ENCODE assay signal across 14 cellular contexts in the genomic region with DNA sequence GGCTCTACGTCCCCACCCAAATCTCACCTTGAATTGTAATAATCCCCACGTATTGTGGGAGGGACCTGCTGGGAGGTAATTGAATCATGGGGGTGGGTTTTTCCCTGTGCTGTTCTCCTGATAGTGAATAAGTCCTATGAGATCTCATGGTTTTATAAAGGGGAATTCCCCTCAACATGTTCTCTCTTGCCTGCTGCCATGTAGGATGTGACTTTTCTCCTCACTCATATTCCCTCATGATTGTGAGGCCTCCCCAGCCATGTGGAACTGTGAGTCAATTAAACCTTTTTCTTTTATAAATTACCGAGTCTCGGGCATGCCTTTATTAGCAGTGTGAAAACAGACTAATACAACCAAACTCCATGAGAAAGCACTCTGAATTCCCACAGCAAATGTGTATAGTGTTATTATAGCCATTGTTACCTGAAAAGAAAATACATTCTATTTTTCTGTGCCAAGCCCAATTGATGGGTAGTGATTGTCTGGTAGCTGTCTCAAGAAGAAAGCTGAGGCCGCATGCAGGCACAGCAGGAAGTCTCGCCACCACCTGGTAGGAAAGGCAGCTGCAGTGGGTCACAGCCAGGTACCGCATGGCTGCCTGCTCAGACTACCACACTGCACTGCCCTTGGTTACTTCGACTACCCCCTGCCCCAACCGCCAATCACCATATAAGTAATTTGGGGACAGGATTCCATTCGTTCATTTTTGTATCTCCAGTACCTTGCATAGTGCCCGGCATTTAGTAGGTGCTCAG. TPM values are rescaled to one million over a fixed set of nuclear protein-coding genes. Genes with fewer than 3 reads are reported as not detected.
A peak's percentile ranks its signal among the peaks of the same experiment; 100 is the strongest.
DNase-seq lines count a peak whose midpoint lies in the region; ATAC-seq and TF ChIP-seq lines count a peak whose summit lies in the region.
"Had no signal": no experiment of that assay in that cellular context is flagged by ENCODE, and none has a peak within 500 bp of the region (broad histone marks: within the 10 kb centered on the region; RNA-seq: fewer than 3 reads in every experiment).

No MANE protein-coding gene starts in this region.

- RAD21 ChIA-PET in HCT116 (lab: Charles Lee; ENCODE audit: low non-redundant PET in 1 of 2, low total read pairs in 2 of 2, uncharacterized antibody in 2 of 2, unreplicated experiment in 2 of 2), result no interaction called here

- no TSS peak for BruUV-seq in HCT116 (replicated peaks; lab: Mats Ljungman, UMichigan)

- H3K4me3 Mint-ChIP-seq in activated T-helper 17 cell treated with anti-CD3 and anti-CD28 coated beads, Interleukin-2, amount 50 U/mL, for 72 hours, result peak overlapping the region; percentile 2
- H3K4me3 Mint-ChIP-seq in activated T-helper 2 cell treated with anti-CD3 and anti-CD28 coated beads, Interferon-gamma antibody, Interleukin-2, Interleukin-4, amounts not matched to agents 10 μg/mL and 5 μg/mL and 100 μg/mL, durations not matched to agents 14 hours and 24 hours and 36 hours (ENCODE audit: low read depth), result no peak overlapping the region
- H3K4me3 Mint-ChIP-seq: activated CD4-positive, alpha-beta memory T cell treated with anti-CD3 and anti-CD28 coated beads, Interleukin-2, amount 10 ng/mL, durations not matched to agents 7 days and 5 days had no signal

- H3K4me1 ChIP-seq in HCT116 (ENCODE audit: control insufficient read depth in 1 of 2, insufficient read depth in 2 of 2, low read length in 2 of 2), result peaks cover 0 to 9% of the 10 kb centered on the region in 2 experiments; a peak in 2 of 4 replicates
- H3K4me1 ChIP-seq: right atrium auricular region had no signal

- no peak overlapping the region for H3K27ac Mint-ChIP-seq in activated T-helper 17 cell treated with anti-CD3 and anti-CD28 coated beads, Interleukin-2, amount 50 U/mL, for 72 hours
- no peak overlapping the region for H3K27ac Mint-ChIP-seq in activated T-helper 2 cell treated with anti-CD3 and anti-CD28 coated beads, Interferon-gamma antibody, Interleukin-2, Interleukin-4, amounts not matched to agents 10 μg/mL and 5 μg/mL and 100 μg/mL, durations not matched to agents 14 hours and 24 hours and 36 hours
- H3K27ac Mint-ChIP-seq: activated CD4-positive, alpha-beta memory T cell treated with anti-CD3 and anti-CD28 coated beads, Interleukin-2, amount 10 ng/mL, durations not matched to agents 7 days and 5 days had no signal

- no peaks in the 10 kb centered on the region for H3K27me3 ChIP-seq in HCT116 (ENCODE audit: insufficient read depth, low read length)
- H3K27me3 ChIP-seq: right atrium auricular region had no signal

- ATAC-seq in HCT116 (peak; percentile 92), SK-N-SH treated with all-trans-retinoic acid at 6 μM for 48 hours (no peak), HG03139 (IDR thresholded peaks at IDR 0.05; ENCODE audit: unreplicated experiment) (no peak)
- ATAC-seq in activated T-helper 17 cell treated with anti-CD3 and anti-CD28 coated beads, Interleukin-2, amount 50 U/mL, for 72 hours (replicated peaks), result peak; percentile 66
- ATAC-seq: left colon had no signal

- CTCF ChIA-PET in HCT116 (lab: Charles Lee), result interaction anchor here (0.9 to 1.8 kb wide), 4 partner anchors 9 to 388 kb away, joined by 3 to 9 read pairs (median 4); no protein-coding TSS in a partner anchor

- no peak overlapping the region for H3K4me2 ChIP-seq in HCT116 (ENCODE audit: low read length)

- TF ChIP-seq RAD21 in HCT116 (IDR thresholded peaks at IDR 0.05; ENCODE audit: low read depth), result peak; percentile 37

- no peak overlapping the region for H3K4me3 ChIP-seq in HCT116 (replicated peaks in 1 of 2; ENCODE audit: low read depth in 1 of 2, low read length in 2 of 2)
- H3K4me3 ChIP-seq: right atrium auricular region had no signal

- TF ChIP-seq CTCF in HCT116 (IDR thresholded peaks at IDR 0.05 in 2 of 3, conservative IDR thresholded peaks at IDR 0.05 in 1 of 3; ENCODE audit: borderline replicate concordance in 1 of 3, insufficient read depth in 1 of 3, low read depth in 2 of 3, low read length in 2 of 3), result peak; percentile 23 to 59 (median 58); a peak in 4 of 6 replicates

- no peaks in the 10 kb centered on the region for H3K9me3 ChIP-seq in HCT116 (ENCODE audit: control insufficient read depth in 1 of 2, insufficient read depth in 1 of 2, low read depth in 1 of 2, low read length in 2 of 2)
- H3K9me3 ChIP-seq: neutrophil, right atrium auricular region had no signal

- no peak overlapping the region for H3K27ac ChIP-seq in HCT116 (ENCODE audit: low read depth, low read length)
- H3K27ac ChIP-seq: neutrophil, right atrium auricular region had no signal

- no peaks in the 10 kb centered on the region for H4K20me1 ChIP-seq in HCT116 (ENCODE audit: insufficient read depth)

- no peak overlapping the region for H3K9ac ChIP-seq in HCT116 (ENCODE audit: low read length)

- no peak overlapping the region for H2AFZ ChIP-seq in HCT116 (ENCODE audit: low read depth, low read length, poor library complexity, severe bottlenecking)

- POLR2A ChIA-PET in HCT116 (lab: Charles Lee), result no interaction called here

- peaks cover 55% of the 10 kb centered on the region for H3K27me3 Mint-ChIP-seq in activated T-helper 17 cell treated with anti-CD3 and anti-CD28 coated beads, Interleukin-2, amount 50 U/mL, for 72 hours
- H3K27me3 Mint-ChIP-seq in activated T-helper 2 cell treated with anti-CD3 and anti-CD28 coated beads, Interferon-gamma antibody, Interleukin-2, Interleukin-4, amounts not matched to agents 10 μg/mL and 5 μg/mL and 100 μg/mL, durations not matched to agents 14 hours and 24 hours and 36 hours (ENCODE audit: low read depth), result peaks cover 59% of the 10 kb centered on the region

- peaks cover 4% of the 10 kb centered on the region for H3K4me1 Mint-ChIP-seq in activated T-helper 17 cell treated with anti-CD3 and anti-CD28 coated beads, Interleukin-2, amount 50 U/mL, for 72 hours
- H3K4me1 Mint-ChIP-seq in activated T-helper 2 cell treated with anti-CD3 and anti-CD28 coated beads, Interferon-gamma antibody, Interleukin-2, Interleukin-4, amounts not matched to agents 10 μg/mL and 5 μg/mL and 100 μg/mL, durations not matched to agents 14 hours and 24 hours and 36 hours (ENCODE audit: low read depth), result no peaks in the 10 kb centered on the region
- H3K4me1 Mint-ChIP-seq: activated CD4-positive, alpha-beta memory T cell treated with anti-CD3 and anti-CD28 coated beads, Interleukin-2, amount 10 ng/mL, durations not matched to agents 7 days and 5 days had no signal

- TF ChIP-seq POLR2A in HCT116 (IDR thresholded peaks at IDR 0.05; ENCODE audit: borderline replicate concordance, extremely low read depth, insufficient read depth, insufficient read length), result no peak

- no peaks in the 10 kb centered on the region for H3K36me3 Mint-ChIP-seq in activated T-helper 17 cell treated with anti-CD3 and anti-CD28 coated beads, Interleukin-2, amount 50 U/mL, for 72 hours (ENCODE audit: low read depth)
- no peaks in the 10 kb centered on the region for H3K36me3 Mint-ChIP-seq in activated T-helper 2 cell treated with anti-CD3 and anti-CD28 coated beads, Interferon-gamma antibody, Interleukin-2, Interleukin-4, amounts not matched to agents 10 μg/mL and 5 μg/mL and 100 μg/mL, durations not matched to agents 14 hours and 24 hours and 36 hours (ENCODE audit: low read depth)

- DNase-seq in COR-L47 (lab: John Stamatoyannopoulos, UW) (peak; percentile 43), HCT116 (ENCODE audit: low read depth, low spot score) (no peak), kidney tubule cell (ENCODE audit: low spot score) (peak; percentile 13), NCI-H524 treated with DMSO at 0.1 percent for 48 hours (lab: John Stamatoyannopoulos, UW) (no peak)
- no peak for DNase-seq in activated T-helper 2 cell treated with anti-CD3 and anti-CD28 coated beads, Interferon-gamma antibody, Interleukin-2, Interleukin-4, amounts not matched to agents 10 μg/mL and 5 μg/mL and 100 μg/mL, durations not matched to agents 14 hours and 24 hours and 36 hours (ENCODE audit: low spot score)
- DNase-seq: activated CD4-positive, alpha-beta memory T cell treated with anti-CD3 and anti-CD28 coated beads, Interleukin-2, amount 10 ng/mL, durations not matched to agents 7 days and 5 days; hypothalamus; left colon had no signal

- no peaks in the 10 kb centered on the region for H3K79me2 ChIP-seq in HCT116 (ENCODE audit: insufficient read depth, low read length)

- intact Hi-C loops in HCT116 (cut with micrococcal nuclease), result loop anchor here (10.0 kb wide), 1 partner anchor 185 kb away; no protein-coding TSS in a partner anchor
- intact Hi-C loops in activated T-helper 2 cell treated with anti-CD3 and anti-CD28 coated beads, Interferon-gamma antibody, Interleukin-2, Interleukin-4, amounts not matched to agents 10 μg/mL and 5 μg/mL and 100 μg/mL, durations not matched to agents 14 hours and 24 hours and 36 hours (cut with micrococcal nuclease), result loop anchor here (10.0 kb wide), 1 partner anchor 285 kb away; no protein-coding TSS in a partner anchor

- H3K36me3 ChIP-seq in HCT116 (ENCODE audit: control insufficient read depth in 1 of 2, insufficient read depth in 2 of 2, low read length in 2 of 2), result no peaks in the 10 kb centered on the region
- H3K36me3 ChIP-seq: neutrophil, right atrium auricular region had no signal

- H3K9me3 Mint-ChIP-seq in activated T-helper 17 cell treated with anti-CD3 and anti-CD28 coated beads, Interleukin-2, amount 50 U/mL, for 72 hours, result no peaks in the 10 kb centered on the region
- H3K9me3 Mint-ChIP-seq in activated T-helper 2 cell treated with anti-CD3 and anti-CD28 coated beads, Interferon-gamma antibody, Interleukin-2, Interleukin-4, amounts not matched to agents 10 μg/mL and 5 μg/mL and 100 μg/mL, durations not matched to agents 14 hours and 24 hours and 36 hours, result no peaks in the 10 kb centered on the region
- H3K9me3 Mint-ChIP-seq: activated CD4-positive, alpha-beta memory T cell treated with anti-CD3 and anti-CD28 coated beads, Interleukin-2, amount 10 ng/mL, durations not matched to agents 7 days and 5 days had no signal

- H3K9me2 ChIP-seq in HCT116 (ENCODE audit: insufficient read depth), result no peaks in the 10 kb centered on the region

TF ChIP-seq in HCT116, 20 proteins besides CTCF, POLR2A, EP300 and RAD21 (continues in another document):
- TF ChIP-seq SP1 (IDR thresholded peaks at IDR 0.05; ENCODE audit: low read depth), result no peak
- no peak for TF ChIP-seq FOSL1 (IDR thresholded peaks at IDR 0.05; ENCODE audit: low read depth)
- TF ChIP-seq TCF7L2 (IDR thresholded peaks at IDR 0.05; ENCODE audit: borderline replicate concordance, extremely low read depth, insufficient read depth, insufficient read length), result peak; percentile 34

RNA-seq across cellular contexts. Expression of gene ZBTB7C, which starts 10.3 kb away (rescaled TPM):
- 0.37 TPM for total RNA-seq in HCT116 (2021; ENCODE audit: unreplicated experiment)
- polyA plus RNA-seq in HCT116 (2012), result 0.20 and 0.36 TPM in 2 replicates
- total RNA-seq in activated T-helper 17 cell treated with anti-CD3 and anti-CD28 coated beads, Interleukin-2, amount 50 U/mL, for 72 hours, result under 1 TPM; 0.04 to 0.40 TPM
- total RNA-seq in activated T-helper 2 cell treated with anti-CD3 and anti-CD28 coated beads, Interferon-gamma antibody, Interleukin-2, Interleukin-4, amounts not matched to agents 10 μg/mL and 5 μg/mL and 100 μg/mL, durations not matched to agents 14 hours and 24 hours and 36 hours, result 0.07 and 0.21 TPM in 2 replicates
- total RNA-seq: mononuclear cell had no signal

Comparison
In these comparisons a context has a peak if more than half of its experiments do, and no peak if none do; other contexts are left out.
1. DNase-seq: peak in COR-L47 (single experiment) and kidney tubule cell (single experiment); none in HCT116 (single experiment), NCI-H524 treated with DMSO at 0.1 percent for 48 hours (single experiment) and activated T-helper 2 cell treated with anti-CD3 and anti-CD28 coated beads, Interferon-gamma antibody, Interleukin-2, Interleukin-4, amounts not matched to agents 10 μg/mL and 5 μg/mL and 100 μg/mL, durations not matched to agents 14 hours and 24 hours and 36 hours (single experiment).
2. ATAC-seq: peak in HCT116 (single experiment) and activated T-helper 17 cell treated with anti-CD3 and anti-CD28 coated beads, Interleukin-2, amount 50 U/mL, for 72 hours (single experiment); none in SK-N-SH treated with all-trans-retinoic acid at 6 μM for 48 hours (single experiment) and HG03139 (single experiment).